Comparison of ENCODE assay signal across 8 cellular contexts in genomic region chr1:206911064-206911663, GRCh38. TPM values are rescaled to one million over a fixed set of nuclear protein-coding genes. Genes with fewer than 3 reads are reported as not detected.
DNase-seq lines count a peak whose midpoint lies in the region; ATAC-seq and TF ChIP-seq lines count a peak whose summit lies in the region.

No MANE protein-coding gene starts in this region.

- no peaks in the 10 kb centered on the region for H3K9me3 Mint-ChIP-seq in activated CD8-positive, alpha-beta memory T cell treated with anti-CD3 and anti-CD28 coated beads, Interleukin-2, amount 10 ng/mL, durations not matched to agents 7 days and 5 days (ENCODE audit: low read depth)
- no peaks in the 10 kb centered on the region for H3K9me3 Mint-ChIP-seq in nephron

- no peak overlapping the region for H3K27ac Mint-ChIP-seq in activated CD8-positive, alpha-beta memory T cell treated with anti-CD3 and anti-CD28 coated beads, Interleukin-2, amount 10 ng/mL, durations not matched to agents 7 days and 5 days
- H3K27ac Mint-ChIP-seq in nephron = no peak overlapping the region

- TF ChIP-seq CTCF in epithelial cell of esophagus (IDR thresholded peaks at IDR 0.05; ENCODE audit: insufficient read depth, low read depth, low read length, missing control alignments) (peak; percentile 75), nephron (IDR thresholded peaks at IDR 0.05; ENCODE audit: unreplicated experiment in 3 of 3) (peak; percentile 85 to 95 (median 93))

- peaks cover 33% of the 10 kb centered on the region for H3K4me1 Mint-ChIP-seq in activated CD8-positive, alpha-beta memory T cell treated with anti-CD3 and anti-CD28 coated beads, Interleukin-2, amount 10 ng/mL, durations not matched to agents 7 days and 5 days
- H3K4me1 Mint-ChIP-seq in nephron = peaks cover 4% of the 10 kb centered on the region

- no peak overlapping the region for H3K4me3 Mint-ChIP-seq in activated CD8-positive, alpha-beta memory T cell treated with anti-CD3 and anti-CD28 coated beads, Interleukin-2, amount 10 ng/mL, durations not matched to agents 7 days and 5 days
- H3K4me3 Mint-ChIP-seq in nephron = peak overlapping the region; percentile 37 to 59 (median 52)

- peak; percentile 42 for ATAC-seq in activated CD8-positive, alpha-beta memory T cell treated with anti-CD3 and anti-CD28 coated beads, Interleukin-2, amount 10 ng/mL, durations not matched to agents 7 days and 5 days
- ATAC-seq in SK-N-SH treated with all-trans-retinoic acid at 6 μM for 48 hours (peak; percentile 70), GM21381 (IDR thresholded peaks at IDR 0.05; ENCODE audit: unreplicated experiment) (no peak), HG02981 (IDR thresholded peaks at IDR 0.05; ENCODE audit: unreplicated experiment) (no peak)

- H3K27me3 Mint-ChIP-seq in activated CD8-positive, alpha-beta memory T cell treated with anti-CD3 and anti-CD28 coated beads, Interleukin-2, amount 10 ng/mL, durations not matched to agents 7 days and 5 days = peaks cover 4% of the 10 kb centered on the region
- peaks cover 87% of the 10 kb centered on the region for H3K27me3 Mint-ChIP-seq in nephron (ENCODE audit: low read depth)

- H3K4me3 ChIP-seq in epithelial cell of esophagus (ENCODE audit: low read length) = no peak overlapping the region

- peak; percentile 54 for DNase-seq in activated CD8-positive, alpha-beta memory T cell treated with anti-CD3 and anti-CD28 coated beads, Interleukin-2, amount 10 ng/mL, durations not matched to agents 7 days and 5 days
- DNase-seq in activated CD8-positive, alpha-beta memory T cell treated with anti-CD3 and anti-CD28 coated beads for 24 hours = no peak
- peak; percentile 63 for DNase-seq in LHCN-M2 (ENCODE audit: low read depth)
- peak; percentile 77 for DNase-seq in epithelial cell of esophagus (ENCODE audit: low read depth)

- H3K36me3 Mint-ChIP-seq in activated CD8-positive, alpha-beta memory T cell treated with anti-CD3 and anti-CD28 coated beads, Interleukin-2, amount 10 ng/mL, durations not matched to agents 7 days and 5 days = peaks cover 11% of the 10 kb centered on the region
- no peaks in the 10 kb centered on the region for H3K36me3 Mint-ChIP-seq in nephron (ENCODE audit: low read depth)

- CTCF ChIA-PET in activated CD8-positive, alpha-beta memory T cell treated with anti-CD3 and anti-CD28 coated beads, Interleukin-2, amount 10 ng/mL, durations not matched to agents 7 days and 5 days (lab: Charles Lee) = interaction anchor here (0.7 to 5.1 kb wide), 34 partner anchors 9 to 280 kb away, joined by 3 to 145 read pairs (median 10); partner anchors contain the start of genes FCMR, IL20 and IL24

TF ChIP-seq in SK-N-SH treated with all-trans-retinoic acid at 6 μM for 48 hours, 23 proteins besides CTCF, POLR2A, EP300 and RAD21:
- TF ChIP-seq PATZ1 (CRISPR knock-in tag; IDR thresholded peaks at IDR 0.05; ENCODE audit: borderline replicate concordance) = no peak
- TF ChIP-seq TCF4 (CRISPR knock-in tag; IDR thresholded peaks at IDR 0.05; ENCODE audit: borderline replicate concordance) = no peak
- TF ChIP-seq RARB (CRISPR knock-in tag; IDR thresholded peaks at IDR 0.05) = no peak
- TF ChIP-seq BACH2 (CRISPR knock-in tag; IDR thresholded peaks at IDR 0.05; ENCODE audit: borderline replicate concordance) = no peak
- no peak for TF ChIP-seq ISL1 (CRISPR knock-in tag; IDR thresholded peaks at IDR 0.05)
- no peak for TF ChIP-seq ZNF8 (CRISPR knock-in tag; IDR thresholded peaks at IDR 0.05)

RNA-seq across cellular contexts. Expression of gene FCMR, which starts 10.6 kb away (rescaled TPM):
- total RNA-seq in activated CD8-positive, alpha-beta memory T cell treated with anti-CD3 and anti-CD28 coated beads, Interleukin-2, amount 10 ng/mL, durations not matched to agents 7 days and 5 days = 10 to 100 TPM; 33.0 to 37.2 TPM
- total RNA-seq in LHCN-M2 (2014; rRNA removed) = not detected in 2 replicates
- 0.16 TPM for polyA plus RNA-seq in LHCN-M2 (2012)

RNA-seq across cellular contexts. Expression of gene IL24, which starts 13.9 kb away (rescaled TPM):
- total RNA-seq in activated CD8-positive, alpha-beta memory T cell treated with anti-CD3 and anti-CD28 coated beads, Interleukin-2, amount 10 ng/mL, durations not matched to agents 7 days and 5 days = not detected
- 0.17 TPM in 1 of 2 replicates, not detected in the other for total RNA-seq in LHCN-M2 (2014; rRNA removed)
- polyA plus RNA-seq in LHCN-M2 (2012) = 0.04 TPM

RNA-seq across cellular contexts. Expression of gene PIGR, which starts 35.1 kb away (rescaled TPM):
- total RNA-seq in activated CD8-positive, alpha-beta memory T cell treated with anti-CD3 and anti-CD28 coated beads, Interleukin-2, amount 10 ng/mL, durations not matched to agents 7 days and 5 days = under 1 TPM; 0.06 to 0.07 TPM
- not detected in 2 replicates for total RNA-seq in LHCN-M2 (2014; rRNA removed)
- polyA plus RNA-seq in LHCN-M2 (2012) = not detected

RNA-seq across cellular contexts. Expression of gene IL20, which starts 45.7 kb away (rescaled TPM):
- total RNA-seq in activated CD8-positive, alpha-beta memory T cell treated with anti-CD3 and anti-CD28 coated beads, Interleukin-2, amount 10 ng/mL, durations not matched to agents 7 days and 5 days = not detected
- total RNA-seq in LHCN-M2 (2014; rRNA removed) = not detected in 2 replicates
- not detected for polyA plus RNA-seq in LHCN-M2 (2012)

RNA-seq across cellular contexts. Expression of gene FCAMR, which starts 59.1 kb away (rescaled TPM):
- not detected for total RNA-seq in activated CD8-positive, alpha-beta memory T cell treated with anti-CD3 and anti-CD28 coated beads, Interleukin-2, amount 10 ng/mL, durations not matched to agents 7 days and 5 days
- not detected in 2 replicates for total RNA-seq in LHCN-M2 (2014; rRNA removed)
- polyA plus RNA-seq in LHCN-M2 (2012) = not detected

Comparison
In these comparisons a context has a peak if more than half of its experiments do, and no peak if none do; other contexts are left out.
1. ATAC-seq: peak in activated CD8-positive, alpha-beta memory T cell treated with anti-CD3 and anti-CD28 coated beads, Interleukin-2, amount 10 ng/mL, durations not matched to agents 7 days and 5 days (single experiment) and SK-N-SH treated with all-trans-retinoic acid at 6 μM for 48 hours (single experiment); none in GM21381 (single experiment) and HG02981 (single experiment).
2. RNA of gene FCMR, which starts 10.6 kb away (total RNA-seq): 33.0 to 37.2 TPM in activated CD8-positive, alpha-beta memory T cell treated with anti-CD3 and anti-CD28 coated beads, Interleukin-2, amount 10 ng/mL, durations not matched to agents 7 days and 5 days; not detected in LHCN-M2; every median in the first group is over 10 times any median in the second.